ENCODE assay signal across 26 cellular contexts in genomic region chr2:156464106-156464505, GRCh38. TPM values are rescaled to one million over a fixed set of nuclear protein-coding genes. Genes with fewer than 3 reads are reported as not detected.
DNase-seq lines count a peak whose midpoint lies in the region; ATAC-seq and TF ChIP-seq lines count a peak whose summit lies in the region.
"Had no signal": no experiment of that assay in that cellular context is flagged by ENCODE, and none has a peak within 500 bp of the region (broad histone marks: within the 10 kb centered on the region; RNA-seq: fewer than 3 reads in every experiment).

No MANE protein-coding gene starts in this region.

- peaks cover 1% of the 10 kb centered on the region for H3K4me1 ChIP-seq in mesenchymal stem cell (ENCODE audit: control insufficient read depth, insufficient read depth, low read depth, low read length)

- WGBS in mesenchymal stem cell, result no CpG with 5 or more reads among the region's 1 CpG

- no peak overlapping the region for H2AK5ac ChIP-seq in mesenchymal stem cell (ENCODE audit: low read length, severe bottlenecking)

- H3K9me3 Mint-ChIP-seq in CD14-positive monocyte, result peaks cover 0 to 2% (median 0%) of the 10 kb centered on the region in 7 donors
- no peaks in the 10 kb centered on the region for H3K9me3 Mint-ChIP-seq in dendritic cell treated with granulocyte-macrophage colony-stimulating factor and Interleukin-4, amounts not matched to agents 40 ng/mL and 50 ng/mL, for 4 days
- H3K9me3 Mint-ChIP-seq: activated CD4-positive, alpha-beta memory T cell treated with anti-CD3 and anti-CD28 coated beads for 36 hours; stimulated activated effector memory CD8-positive, alpha-beta T cell treated with anti-CD3 and anti-CD28 coated beads, Interleukin-12 subunit alpha, Interleukin-12 subunit beta, amount 100 ng/mL, for 72 hours had no signal

- H3K36me3 Mint-ChIP-seq in CD14-positive monocyte, result peaks cover 3 to 19% of the 10 kb centered on the region in 2 donors
- H3K36me3 Mint-ChIP-seq in dendritic cell treated with granulocyte-macrophage colony-stimulating factor and Interleukin-4, amounts not matched to agents 40 ng/mL and 50 ng/mL, for 4 days (ENCODE audit: low read depth), result peaks cover 17% of the 10 kb centered on the region
- H3K36me3 Mint-ChIP-seq: stimulated activated effector memory CD8-positive, alpha-beta T cell treated with anti-CD3 and anti-CD28 coated beads, Interleukin-12 subunit alpha, Interleukin-12 subunit beta, amount 100 ng/mL, for 72 hours had no signal

- H2BK5ac ChIP-seq in mesenchymal stem cell (ENCODE audit: low read depth, low read length, poor library complexity, severe bottlenecking), result no peak overlapping the region

- H3K4me1 Mint-ChIP-seq in CD14-positive monocyte, result peaks cover 69% of the 10 kb centered on the region
- H3K4me1 Mint-ChIP-seq in dendritic cell treated with granulocyte-macrophage colony-stimulating factor and Interleukin-4, amounts not matched to agents 40 ng/mL and 50 ng/mL, for 4 days (ENCODE audit: low read depth), result peaks cover 63% of the 10 kb centered on the region

- H2BK12ac ChIP-seq in mesenchymal stem cell (ENCODE audit: low read length in 2 of 2), result no peak overlapping the region

- H3K27ac ChIP-seq in HL-60 (replicated peaks) (peak overlapping the region; percentile 86), mesenchymal stem cell (ENCODE audit: low read length, poor library complexity, severe bottlenecking) (no peak overlapping the region)
- H3K27ac ChIP-seq: foreskin keratinocyte, suprapubic skin had no signal

- peaks cover 0 to 5% of the 10 kb centered on the region in 2 experiments for H3K36me3 ChIP-seq in mesenchymal stem cell (ENCODE audit: control insufficient read depth in 1 of 2, insufficient read depth in 2 of 2, low read depth in 1 of 2, low read length in 2 of 2)
- H3K36me3 ChIP-seq: heart right ventricle, suprapubic skin had no signal

- H3K27me3 Mint-ChIP-seq in CD14-positive monocyte (ENCODE audit: low read depth in 3 of 3), result no peaks in the 10 kb centered on the region
- H3K27me3 Mint-ChIP-seq in dendritic cell treated with granulocyte-macrophage colony-stimulating factor and Interleukin-4, amounts not matched to agents 40 ng/mL and 50 ng/mL, for 4 days, result no peaks in the 10 kb centered on the region
- H3K27me3 Mint-ChIP-seq: activated CD4-positive, alpha-beta memory T cell treated with anti-CD3 and anti-CD28 coated beads for 36 hours had no signal

- H4K8ac ChIP-seq in mesenchymal stem cell (ENCODE audit: low read length), result no peak overlapping the region

- H3K4me3 Mint-ChIP-seq in CD14-positive monocyte, result peak overlapping the region; percentile 62 to 81
- H3K4me3 Mint-ChIP-seq in dendritic cell treated with granulocyte-macrophage colony-stimulating factor and Interleukin-4, amounts not matched to agents 40 ng/mL and 50 ng/mL, for 4 days, result no peak overlapping the region
- H3K4me3 Mint-ChIP-seq: activated CD4-positive, alpha-beta memory T cell treated with anti-CD3 and anti-CD28 coated beads for 36 hours; stimulated activated effector memory CD8-positive, alpha-beta T cell treated with anti-CD3 and anti-CD28 coated beads, Interleukin-12 subunit alpha, Interleukin-12 subunit beta, amount 100 ng/mL, for 72 hours had no signal

- peak overlapping the region; percentile 84 to 95 (median 93) for H3K27ac Mint-ChIP-seq in CD14-positive monocyte
- H3K27ac Mint-ChIP-seq in dendritic cell treated with granulocyte-macrophage colony-stimulating factor and Interleukin-4, amounts not matched to agents 40 ng/mL and 50 ng/mL, for 4 days, result peak overlapping the region; percentile 76
- H3K27ac Mint-ChIP-seq: activated CD4-positive, alpha-beta memory T cell treated with anti-CD3 and anti-CD28 coated beads for 36 hours; stimulated activated effector memory CD8-positive, alpha-beta T cell treated with anti-CD3 and anti-CD28 coated beads, Interleukin-12 subunit alpha, Interleukin-12 subunit beta, amount 100 ng/mL, for 72 hours had no signal

- no peak overlapping the region for H3K14ac ChIP-seq in mesenchymal stem cell (ENCODE audit: low read length in 2 of 2)

- no peak overlapping the region for H3K18ac ChIP-seq in mesenchymal stem cell (ENCODE audit: low read depth in 1 of 2, low read length in 2 of 2)

- intact Hi-C loops in CD14-positive monocyte (cut with micrococcal nuclease), result loop anchor here in 1 of 2 donors (10.0 kb wide), 1 partner anchor 129 kb away; the partner anchor contains the start of gene NR4A2
- intact Hi-C loops in dendritic cell treated with granulocyte-macrophage colony-stimulating factor and Interleukin-4, amounts not matched to agents 40 ng/mL and 50 ng/mL, for 4 days (cut with micrococcal nuclease), result no loop called here

- ATAC-seq in GM21825 (IDR thresholded peaks at IDR 0.05; ENCODE audit: unreplicated experiment) (no peak), HG02981 (IDR thresholded peaks at IDR 0.05; ENCODE audit: unreplicated experiment) (no peak)
- ATAC-seq: foreskin keratinocyte; heart right ventricle; left colon; Right ventricle myocardium inferior; stimulated activated effector memory CD8-positive, alpha-beta T cell treated with anti-CD3 and anti-CD28 coated beads, Interleukin-12 subunit alpha, Interleukin-12 subunit beta, amount 100 ng/mL, for 72 hours had no signal

- DNase-seq in CD14-positive monocyte (ENCODE audit: low spot score) (no peak), HL-60 (ENCODE audit: low read depth in 1 of 2, low spot score in 1 of 2) (no peak), mesenchymal stem cell (no peak), NCI-H1105 (lab: John Stamatoyannopoulos, UW) (no peak), HUDEP-2 (lab: John Stamatoyannopoulos, UW; ENCODE audit: unreplicated experiment in 76 of 76) (no peak)
- DNase-seq: ACHN; activated CD4-positive, alpha-beta memory T cell treated with anti-CD3 and anti-CD28 coated beads for 36 hours; activated gamma-delta T cell; Caco-2; DMS79 treated with DMSO at 0.1 percent for 48 hours; foreskin keratinocyte; heart right ventricle; KBM-7; left colon; mesendoderm; NCI-H1436; OCI-M1; stimulated activated CD4-positive, alpha-beta T cell treated with anti-CD3 and anti-CD28 coated beads, Interleukin-2, amount 100 ng/mL, for 24 hours; T1000 had no signal

- no peak overlapping the region for H3K23ac ChIP-seq in mesenchymal stem cell (ENCODE audit: low read length in 2 of 2)

- no peaks in the 10 kb centered on the region for H3K9me3 ChIP-seq in mesenchymal stem cell (ENCODE audit: control insufficient read depth, low read length)
- H3K9me3 ChIP-seq: Caco-2, heart right ventricle, suprapubic skin had no signal

- H2AFZ ChIP-seq in mesenchymal stem cell (ENCODE audit: low read depth, low read length), result no peak overlapping the region

- TF ChIP-seq CTCF in CD14-positive monocyte (IDR thresholded peaks at IDR 0.05) (no peak), HL-60 (IDR thresholded peaks at IDR 0.05; ENCODE audit: insufficient read depth, low read length) (no peak)

- H3K4me3 ChIP-seq in HL-60 (replicated peaks; ENCODE audit: insufficient read depth, low read length) (no peak overlapping the region), mesenchymal stem cell (ENCODE audit: insufficient read depth in 1 of 2, low read depth in 1 of 2, low read length in 2 of 2) (peak overlapping the region in 1 of 2 experiments; percentile 27)
- H3K4me3 ChIP-seq: heart right ventricle, skin epidermis, suprapubic skin had no signal

- H3K27me3 ChIP-seq in HL-60 (ENCODE audit: insufficient read depth, poor library complexity, severe bottlenecking), result no peaks in the 10 kb centered on the region
- no peaks in the 10 kb centered on the region for H3K27me3 ChIP-seq in mesenchymal stem cell (ENCODE audit: control insufficient read depth in 1 of 2, insufficient read depth in 1 of 2, low read length in 2 of 2)
- H3K27me3 ChIP-seq: foreskin keratinocyte, heart right ventricle, suprapubic skin had no signal

- no peak overlapping the region for H3K4ac ChIP-seq in mesenchymal stem cell (ENCODE audit: low read depth in 1 of 2, low read length in 2 of 2)

- no peak overlapping the region for H2BK15ac ChIP-seq in mesenchymal stem cell (ENCODE audit: low read depth, poor library complexity, severe bottlenecking)

- no peak overlapping the region for H4K91ac ChIP-seq in mesenchymal stem cell (ENCODE audit: low read length)

- peak overlapping the region; percentile 75 for H3K9ac ChIP-seq in mesenchymal stem cell (ENCODE audit: low read length)

- H3K4me2 ChIP-seq in mesenchymal stem cell (ENCODE audit: low read length, poor library complexity, severe bottlenecking), result no peak overlapping the region

- peaks cover 27% of the 10 kb centered on the region for H3K79me1 ChIP-seq in mesenchymal stem cell (replicated peaks; ENCODE audit: low read length, poor library complexity, severe bottlenecking)

- no peak overlapping the region for H2BK120ac ChIP-seq in mesenchymal stem cell (ENCODE audit: low read depth, low read length)

RNA-seq across cellular contexts. Expression of gene GPD2, which starts 27.9 kb away (rescaled TPM):
- polyA plus RNA-seq in CD14-positive monocyte, result 10 to 100 TPM; 13.4 to 17.1 TPM
- polyA plus RNA-seq in mesenchymal stem cell (2013, experiment 1 of 2), result 12.2 TPM
- 15.3 TPM for polyA plus RNA-seq in mesenchymal stem cell (2013, experiment 2 of 2)
